In genomic region chrX:38275615-38276014, GRCh38 we compare ENCODE assay signal across 12 cellular contexts. TPM values are rescaled to one million over a fixed set of nuclear protein-coding genes. Genes with fewer than 3 reads are reported as not detected.
DNase-seq lines count a peak whose midpoint lies in the region; ATAC-seq, FAIRE-seq and TF ChIP-seq lines count a peak whose summit lies in the region.
"Had no signal": no experiment of that assay in that cellular context is flagged by ENCODE, and none has a peak within 500 bp of the region (broad histone marks: within the 10 kb centered on the region; RNA-seq: fewer than 3 reads in every experiment).

No MANE protein-coding gene starts in this region.

- DNase-seq in GM18507 (ENCODE audit: extremely low spot score, insufficient read length, low read depth) (no peak), astrocyte of the spinal cord (ENCODE audit: low read depth, low spot score) (peak; percentile 87), osteoblast (ENCODE audit: insufficient read length, low spot score, missing footprints) (peak; percentile 69), dorsolateral prefrontal cortex (no peak), UCSD-AML1 (lab: John Stamatoyannopoulos, UW; ENCODE audit: unreplicated experiment) (no peak)
- DNase-seq: activated gamma-delta T cell, SHP77 treated with DMSO at 0.1 percent for 48 hours, transverse colon had no signal

- peak; percentile 71 for FAIRE-seq in GM18507 (lab: Jason Lieb, UNC)

- H3K27me3 ChIP-seq in osteoblast (ENCODE audit: insufficient read depth, low read length) (no peaks in the 10 kb centered on the region), dorsolateral prefrontal cortex (peaks cover 0 to 57% (median 6%) of the 10 kb centered on the region in 45 donors)
- H3K27me3 ChIP-seq: transverse colon had no signal

- H3K4me1 ChIP-seq in osteoblast (ENCODE audit: insufficient read depth, low read length): peaks cover 22% of the 10 kb centered on the region

- intact Hi-C loops in dorsolateral prefrontal cortex (cut with DNase I): no loop called here

- H3K36me3 ChIP-seq in osteoblast (ENCODE audit: insufficient read depth, low read length): no peaks in the 10 kb centered on the region
- H3K36me3 ChIP-seq: transverse colon had no signal

- H3K4me2 ChIP-seq in osteoblast (ENCODE audit: insufficient read depth, low read length): no peak overlapping the region

- H2AFZ ChIP-seq in osteoblast (ENCODE audit: low read length): no peak overlapping the region

- no peaks in the 10 kb centered on the region for H3K79me2 ChIP-seq in osteoblast (ENCODE audit: insufficient read depth, low read length)

- in situ Hi-C loops in astrocyte of the spinal cord (cut with HindIII; ENCODE audit: low sequenced_read_pairs): no loop called here

- no peaks in the 10 kb centered on the region for H4K20me1 ChIP-seq in osteoblast (ENCODE audit: insufficient read depth, low read length)

- H3K9me3 ChIP-seq in osteoblast (ENCODE audit: low read depth, low read length): no peaks in the 10 kb centered on the region
- H3K9me3 ChIP-seq: transverse colon had no signal

- H3K27ac ChIP-seq in osteoblast (ENCODE audit: low read depth, low read length): peak overlapping the region; percentile 75
- H3K27ac ChIP-seq in dorsolateral prefrontal cortex: no peak overlapping the region
- H3K27ac ChIP-seq: HL-60, transverse colon had no signal

- TF ChIP-seq CTCF in astrocyte of the spinal cord (IDR thresholded peaks at IDR 0.05; ENCODE audit: low read depth, low read length): no peak
- no peak for TF ChIP-seq CTCF in osteoblast (IDR thresholded peaks at IDR 0.05; ENCODE audit: extremely low read depth, low read depth, low read length)
- no peak for TF ChIP-seq CTCF in dorsolateral prefrontal cortex (IDR thresholded peaks at IDR 0.05 in 54 of 56, conservative IDR thresholded peaks at IDR 0.05 in 2 of 56; ENCODE audit: low read depth in 1 of 56, partially characterized antibody in 56 of 56)

- H3K4me3 ChIP-seq in astrocyte of the spinal cord (ENCODE audit: low read depth, low read length) (no peak overlapping the region), osteoblast (ENCODE audit: insufficient read depth, low read length) (no peak overlapping the region), dorsolateral prefrontal cortex (no peak overlapping the region)
- H3K4me3 ChIP-seq: transverse colon had no signal

- ATAC-seq in HG03558 (IDR thresholded peaks at IDR 0.05; ENCODE audit: extremely low read depth, unreplicated experiment): peak; percentile 35
- no peak for ATAC-seq in HG02571 (IDR thresholded peaks at IDR 0.05; ENCODE audit: unreplicated experiment)
- ATAC-seq in GM18867 (IDR thresholded peaks at IDR 0.05; ENCODE audit: unreplicated experiment): no peak

RNA-seq across cellular contexts. Expression of gene RPGR, which starts 51.7 kb away (rescaled TPM):
- total RNA-seq in osteoblast (7.4 and 8.0 TPM in 2 replicates), dorsolateral prefrontal cortex (10 to 100 TPM in 116 of 120 experiments, 1 to 10 TPM in 4; 8.2 to 33.6 (median 16.5) TPM)

RNA-seq across cellular contexts. Expression of gene SRPX, which starts 54.9 kb away (rescaled TPM):
- total RNA-seq in osteoblast: 76.7 and 93.1 TPM in 2 replicates
- total RNA-seq in dorsolateral prefrontal cortex: 10 to 100 TPM in 14 of 120 experiments, 1 to 10 TPM in 106; 1.3 to 17.1 (median 5.5) TPM

Comparison
In these comparisons a context has a peak if more than half of its experiments do, and no peak if none do; other contexts are left out.
1. DNase-seq: peak in astrocyte of the spinal cord (single experiment) and osteoblast (single experiment); none in GM18507 (single experiment), dorsolateral prefrontal cortex (0 of 10) and UCSD-AML1 (single experiment).